8 cellular contexts compared by ENCODE assay signal in genomic region chr11:85855341-85855656, GRCh38. TPM values are rescaled to one million over a fixed set of nuclear protein-coding genes. Genes with fewer than 3 reads are reported as not detected.
DNase-seq lines count a peak whose midpoint lies in the region; ATAC-seq, FAIRE-seq and TF ChIP-seq lines count a peak whose summit lies in the region.

TSS of gene CCDC83 (plus strand) at chr11:85855383. CDS start at chr11:85865124, 9,741 bp downstream.

- H3K27me3 ChIP-seq in BE2C (no peaks in the 10 kb centered on the region), NT2/D1 (ENCODE audit: insufficient read depth, insufficient read length) (no peaks in the 10 kb centered on the region)
- no peaks in the 10 kb centered on the region for H3K27me3 ChIP-seq in effector memory CD4-positive, alpha-beta T cell (replicated peaks; ENCODE audit: control insufficient read depth, insufficient read depth, low read length, poor library complexity, severe bottlenecking)

- no peak for FAIRE-seq in GM12892 (lab: Jason Lieb, UNC)

- H3K36me3 ChIP-seq in BE2C (no peaks in the 10 kb centered on the region), NT2/D1 (ENCODE audit: insufficient read depth, insufficient read length, low read length) (no peaks in the 10 kb centered on the region)
- no peaks in the 10 kb centered on the region for H3K36me3 ChIP-seq in effector memory CD4-positive, alpha-beta T cell (ENCODE audit: control insufficient read depth, insufficient read depth, low read length)

- H3K27ac Mint-ChIP-seq in naive thymus-derived CD8-positive, alpha-beta T cell: peak within 1 kb of the TSS; percentile 85 to 98 (median 94)

- H3K4me1 Mint-ChIP-seq in naive thymus-derived CD8-positive, alpha-beta T cell: peaks cover 3 to 10% (median 9%) of the 10 kb centered on the region in 4 donors

- ATAC-seq in naive thymus-derived CD8-positive, alpha-beta T cell: no peak

- TF ChIP-seq POLR2A in GM12892 (IDR thresholded peaks at IDR 0.05; ENCODE audit: low read depth, low read length): no peak

- H3K36me3 Mint-ChIP-seq in naive thymus-derived CD8-positive, alpha-beta T cell: no peaks in the 10 kb centered on the region

- H3K9me3 ChIP-seq in BE2C: no peaks in the 10 kb centered on the region
- H3K9me3 ChIP-seq in NT2/D1 (ENCODE audit: insufficient read depth, low read length): peaks cover 18% of the 10 kb centered on the region; the same call in 1 of the 2 replicates
- H3K9me3 ChIP-seq in effector memory CD4-positive, alpha-beta T cell (ENCODE audit: control insufficient read depth, low read length): no peaks in the 10 kb centered on the region

- H3K4me1 ChIP-seq in BE2C (peaks cover 4% of the 10 kb centered on the region), NT2/D1 (ENCODE audit: insufficient read depth, insufficient read length) (no peaks in the 10 kb centered on the region)
- peaks cover 6% of the 10 kb centered on the region for H3K4me1 ChIP-seq in effector memory CD4-positive, alpha-beta T cell (ENCODE audit: control insufficient read depth, insufficient read depth, low read length, poor library complexity, severe bottlenecking)

- no peak for TF ChIP-seq CTCF in BE2C (IDR thresholded peaks at IDR 0.05; ENCODE audit: low read depth, low read length)

- peak within 1 kb of the TSS; percentile 87 to 95 (median 91) for H3K4me3 Mint-ChIP-seq in naive thymus-derived CD8-positive, alpha-beta T cell

- POLR2A ChIA-PET in naive thymus-derived CD8-positive, alpha-beta T cell (lab: Charles Lee): interaction anchor here (0.7 to 1.8 kb wide), 9 partner anchors 32 to 363 kb away, joined by 3 to 5 read pairs (median 3); partner anchors contain the start of genes PICALM, TMEM126A and TMEM126B

- H3K27me3 Mint-ChIP-seq in naive thymus-derived CD8-positive, alpha-beta T cell: peaks cover 0 to 7% (median 2%) of the 10 kb centered on the region in 5 donors

- DNase-seq in BE2C (no peak), NT2/D1 (ENCODE audit: low read depth, low spot score) (no peak), GM12892 (ENCODE audit: insufficient read length) (no peak), SKM-1 treated with dmso at 0.1 percent for 144 hours (lab: John Stamatoyannopoulos, UW; ENCODE audit: unreplicated experiment) (no peak)
- DNase-seq in effector memory CD4-positive, alpha-beta T cell: peak in 1 of 3 donors; percentile 2
- no peak for DNase-seq in naive thymus-derived CD8-positive, alpha-beta T cell
- DNase-seq in stimulated activated CD4-positive, alpha-beta T cell treated with anti-CD3 and anti-CD28 coated beads, Interleukin-1b, Interleukin-23, amount 100 ng/mL, for 48 hours: no peak
- no peak for DNase-seq in central memory CD4-positive, alpha-beta T cell

- H3K9me3 Mint-ChIP-seq in naive thymus-derived CD8-positive, alpha-beta T cell: no peaks in the 10 kb centered on the region

- H3K27ac ChIP-seq in effector memory CD4-positive, alpha-beta T cell (ENCODE audit: insufficient read depth, low read length, poor library complexity, severe bottlenecking): peak within 1 kb of the TSS; percentile 78

- H3K9ac ChIP-seq in NT2/D1 (ENCODE audit: insufficient read length, low read depth): peak within 1 kb of the TSS; percentile 73

- H3K4me3 ChIP-seq in BE2C (ENCODE audit: low read depth, low read length) (peak within 1 kb of the TSS; percentile 63), NT2/D1 (ENCODE audit: insufficient read length, low read depth) (peak within 1 kb of the TSS; percentile 39)
- H3K4me3 ChIP-seq in effector memory CD4-positive, alpha-beta T cell (ENCODE audit: insufficient read depth, low read depth, low read length, poor library complexity, severe bottlenecking): peak within 1 kb of the TSS; percentile 66

RNA-seq across cellular contexts. Expression of gene CCDC83, which starts in this region (rescaled TPM):
- not detected for polyA plus RNA-seq in BE2C (2012; ENCODE audit: insufficient read depth, insufficient read length, low read depth)
- total RNA-seq in naive thymus-derived CD8-positive, alpha-beta T cell: not detected
- not detected for polyA plus RNA-seq in naive thymus-derived CD8-positive, alpha-beta T cell
- 0.28 TPM for polyA plus RNA-seq in GM12892 (2012; ENCODE audit: missing spikeins)
